8 cellular contexts compared by ENCODE assay signal in genomic region chr6:158559895-158560786, GRCh38. TPM values are rescaled to one million over a fixed set of nuclear protein-coding genes. Genes with fewer than 3 reads are reported as not detected.
DNase-seq lines count a peak whose midpoint lies in the region; ATAC-seq and TF ChIP-seq lines count a peak whose summit lies in the region.

TMEM181 (plus strand) TSS chr6:158560091; CDS start chr6:158560225, 134 bp downstream.

- H3K27ac Mint-ChIP-seq in activated CD4-positive, alpha-beta T cell treated with anti-CD3 and anti-CD28 coated beads, Interleukin-2, amount 10 ng/mL, durations not matched to agents 24 days and 14 days, result peak within 1 kb of the TSS; percentile 96

- TF ChIP-seq CTCF in AG09309 (IDR thresholded peaks at IDR 0.05; ENCODE audit: control insufficient read depth, insufficient read depth, low read depth, low read length, missing control alignments) (no peak), coronary artery (IDR thresholded peaks at IDR 0.05) (no peak)

- ATAC-seq in GM18873 (IDR thresholded peaks at IDR 0.05; ENCODE audit: low FRiP score, unreplicated experiment) (peak; percentile 42), HG03139 (IDR thresholded peaks at IDR 0.05; ENCODE audit: unreplicated experiment) (peak; percentile 90), left lobe of liver (peak; percentile 93)

- H3K9me3 Mint-ChIP-seq in activated CD4-positive, alpha-beta T cell treated with anti-CD3 and anti-CD28 coated beads, Interleukin-2, amount 10 ng/mL, durations not matched to agents 24 days and 14 days, result no peaks in the 10 kb centered on the region

- H3K27ac ChIP-seq in coronary artery, result peak within 1 kb of the TSS; percentile 51 to 93

- peak within 1 kb of the TSS; percentile 75 for H3K4me3 ChIP-seq in AG09309 (ENCODE audit: control insufficient read depth, low read depth, low read length)
- H3K4me3 ChIP-seq in coronary artery, result peak within 1 kb of the TSS; percentile 97

- peaks cover 12% of the 10 kb centered on the region for H3K36me3 Mint-ChIP-seq in activated CD4-positive, alpha-beta T cell treated with anti-CD3 and anti-CD28 coated beads, Interleukin-2, amount 10 ng/mL, durations not matched to agents 24 days and 14 days (ENCODE audit: low read depth)

- intact Hi-C loops in activated CD4-positive, alpha-beta T cell treated with anti-CD3 and anti-CD28 coated beads, Interleukin-2, amount 10 ng/mL, durations not matched to agents 24 days and 14 days (cut with micrococcal nuclease), result loop anchor here (2.0 to 5.0 kb wide), 4 partner anchors 23 to 328 kb away; partner anchors contain the start of gene DYNLT1

- H3K4me1 Mint-ChIP-seq in activated CD4-positive, alpha-beta T cell treated with anti-CD3 and anti-CD28 coated beads, Interleukin-2, amount 10 ng/mL, durations not matched to agents 24 days and 14 days, result peaks cover 37% of the 10 kb centered on the region

- DNase-seq in AG09309 (ENCODE audit: low read depth), result peak; percentile 21
- DNase-seq in NCI-H510A (lab: John Stamatoyannopoulos, UW), result peak; percentile 50
- DNase-seq in activated CD4-positive, alpha-beta T cell treated with anti-CD3 and anti-CD28 coated beads, Interleukin-2, amount 10 ng/mL, durations not matched to agents 24 days and 14 days, result peak; percentile 96
- DNase-seq in coronary artery (ENCODE audit: low spot score), result peak; percentile 85
- peak; percentile 89 for DNase-seq in left lobe of liver (ENCODE audit: low spot score)
- peak; percentile 83 for DNase-seq in stimulated activated CD4-positive, alpha-beta T cell treated with anti-CD3 and anti-CD28 coated beads, Interleukin-2, amount 100 ng/mL, for 4 hours (ENCODE audit: low read depth)

- peak within 1 kb of the TSS; percentile 98 for H3K4me3 Mint-ChIP-seq in activated CD4-positive, alpha-beta T cell treated with anti-CD3 and anti-CD28 coated beads, Interleukin-2, amount 10 ng/mL, durations not matched to agents 24 days and 14 days

- H3K27me3 Mint-ChIP-seq in activated CD4-positive, alpha-beta T cell treated with anti-CD3 and anti-CD28 coated beads, Interleukin-2, amount 10 ng/mL, durations not matched to agents 24 days and 14 days, result peaks cover 12% of the 10 kb centered on the region

RNA-seq across cellular contexts. Expression of gene TMEM181, which starts in this region (rescaled TPM):
- 17.1 and 17.8 TPM in 2 replicates for total RNA-seq in activated CD4-positive, alpha-beta T cell treated with anti-CD3 and anti-CD28 coated beads, Interleukin-2, amount 10 ng/mL, durations not matched to agents 24 days and 14 days
- 12.0 TPM for total RNA-seq in left lobe of liver

Comparison
In these comparisons a context has a peak if more than half of its experiments do, and no peak if none do; other contexts are left out.
1. Peak in every context shown above with its lines: DNase-seq, ATAC-seq, H3K4me3 ChIP-seq and H3K27ac ChIP-seq.
2. DNase-seq: peak in every context shown above with its lines; median percentile 96 in activated CD4-positive, alpha-beta T cell treated with anti-CD3 and anti-CD28 coated beads, Interleukin-2, amount 10 ng/mL, durations not matched to agents 24 days and 14 days; 89 in left lobe of liver; 85 in coronary artery; 83 in stimulated activated CD4-positive, alpha-beta T cell treated with anti-CD3 and anti-CD28 coated beads, Interleukin-2, amount 100 ng/mL, for 4 hours; 50 in NCI-H510A; 21 in AG09309.
3. ATAC-seq: peak in every context shown above with its lines; median percentile 93 in left lobe of liver; 90 in HG03139; 42 in GM18873.